ENCODE assay signal across 1 cellular context in the genomic region with DNA sequence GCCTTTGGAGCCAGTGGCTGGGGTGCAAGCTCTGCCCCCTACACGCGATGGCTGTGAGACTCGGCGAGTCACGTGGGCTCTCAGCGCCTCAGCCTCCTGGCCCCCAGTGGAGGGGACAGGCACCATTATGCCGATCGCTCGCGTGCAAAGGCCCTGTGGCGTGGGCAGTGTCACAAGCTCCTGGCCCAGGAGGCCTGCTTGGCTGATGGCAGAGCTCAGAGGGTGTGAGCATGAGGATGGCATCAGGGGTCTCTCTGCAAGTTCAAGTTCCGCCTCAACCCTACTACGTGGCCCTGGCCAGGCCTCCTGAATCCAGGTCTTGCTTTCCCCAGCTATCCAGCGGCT.
A peak's percentile ranks its signal among the peaks of the same experiment; 100 is the strongest.
TF ChIP-seq lines count a peak whose summit lies in the region.

No MANE protein-coding gene starts in this region.

TF ChIP-seq in K562, 482 proteins besides CTCF, POLR2A, EP300 and RAD21 (continued from another document):
- TF ChIP-seq, protein P1, sequence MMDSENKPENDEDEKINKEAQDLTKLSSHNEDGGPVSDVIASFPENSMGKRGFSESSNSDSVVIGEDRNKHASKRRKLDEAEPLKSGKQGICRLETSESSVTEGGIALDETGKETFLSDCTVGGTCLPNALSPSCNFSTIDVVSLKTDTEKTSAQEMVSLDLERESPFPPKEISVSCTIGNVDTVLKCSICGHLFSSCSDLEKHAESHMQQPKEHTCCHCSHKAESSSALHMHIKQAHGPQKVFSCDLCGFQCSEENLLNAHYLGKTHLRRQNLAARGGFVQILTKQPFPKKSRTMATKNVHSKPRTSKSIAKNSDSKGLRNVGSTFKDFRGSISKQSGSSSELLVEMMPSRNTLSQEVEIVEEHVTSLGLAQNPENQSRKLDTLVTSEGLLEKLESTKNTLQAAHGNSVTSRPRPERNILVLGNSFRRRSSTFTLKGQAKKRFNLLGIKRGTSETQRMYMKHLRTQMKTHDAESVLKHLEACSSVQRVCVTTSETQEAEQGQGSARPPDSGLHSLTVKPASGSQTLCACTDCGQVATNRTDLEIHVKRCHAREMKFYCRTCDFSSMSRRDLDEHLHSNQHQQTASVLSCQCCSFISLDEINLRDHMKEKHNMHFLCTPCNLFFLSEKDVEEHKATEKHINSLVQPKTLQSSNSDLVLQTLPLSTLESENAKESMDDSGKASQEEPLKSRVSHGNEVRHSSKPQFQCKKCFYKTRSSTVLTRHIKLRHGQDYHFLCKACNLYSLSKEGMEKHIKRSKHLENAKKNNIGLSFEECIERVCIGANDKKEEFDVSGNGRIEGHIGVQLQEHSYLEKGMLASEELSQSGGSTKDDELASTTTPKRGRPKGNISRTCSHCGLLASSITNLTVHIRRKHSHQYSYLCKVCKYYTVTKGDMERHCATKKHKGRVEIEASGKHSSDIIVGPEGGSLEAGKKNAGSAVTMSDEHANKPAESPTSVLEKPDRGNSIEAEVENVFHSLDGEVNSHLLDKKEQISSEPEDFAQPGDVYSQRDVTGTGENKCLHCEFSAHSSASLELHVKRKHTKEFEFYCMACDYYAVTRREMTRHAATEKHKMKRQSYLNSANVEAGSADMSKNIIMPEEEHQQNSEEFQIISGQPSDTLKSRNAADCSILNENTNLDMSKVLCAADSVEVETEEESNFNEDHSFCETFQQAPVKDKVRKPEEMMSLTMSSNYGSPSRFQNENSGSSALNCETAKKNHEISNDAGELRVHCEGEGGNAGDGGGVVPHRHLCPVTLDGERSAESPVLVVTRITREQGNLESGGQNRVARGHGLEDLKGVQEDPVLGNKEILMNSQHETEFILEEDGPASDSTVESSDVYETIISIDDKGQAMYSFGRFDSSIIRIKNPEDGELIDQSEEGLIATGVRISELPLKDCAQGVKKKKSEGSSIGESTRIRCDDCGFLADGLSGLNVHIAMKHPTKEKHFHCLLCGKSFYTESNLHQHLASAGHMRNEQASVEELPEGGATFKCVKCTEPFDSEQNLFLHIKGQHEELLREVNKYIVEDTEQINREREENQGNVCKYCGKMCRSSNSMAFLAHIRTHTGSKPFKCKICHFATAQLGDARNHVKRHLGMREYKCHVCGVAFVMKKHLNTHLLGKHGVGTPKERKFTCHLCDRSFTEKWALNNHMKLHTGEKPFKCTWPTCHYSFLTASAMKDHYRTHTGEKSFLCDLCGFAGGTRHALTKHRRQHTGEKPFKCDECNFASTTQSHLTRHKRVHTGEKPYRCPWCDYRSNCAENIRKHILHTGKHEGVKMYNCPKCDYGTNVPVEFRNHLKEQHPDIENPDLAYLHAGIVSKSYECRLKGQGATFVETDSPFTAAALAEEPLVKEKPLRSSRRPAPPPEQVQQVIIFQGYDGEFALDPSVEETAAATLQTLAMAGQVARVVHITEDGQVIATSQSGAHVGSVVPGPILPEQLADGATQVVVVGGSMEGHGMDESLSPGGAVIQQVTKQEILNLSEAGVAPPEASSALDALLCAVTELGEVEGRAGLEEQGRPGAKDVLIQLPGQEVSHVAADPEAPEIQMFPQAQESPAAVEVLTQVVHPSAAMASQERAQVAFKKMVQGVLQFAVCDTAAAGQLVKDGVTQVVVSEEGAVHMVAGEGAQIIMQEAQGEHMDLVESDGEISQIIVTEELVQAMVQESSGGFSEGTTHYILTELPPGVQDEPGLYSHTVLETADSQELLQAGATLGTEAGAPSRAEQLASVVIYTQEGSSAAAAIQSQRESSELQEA (IDR thresholded peaks at IDR 0.05; ENCODE audit: low read depth) = no peak
- TF ChIP-seq, protein P2, sequence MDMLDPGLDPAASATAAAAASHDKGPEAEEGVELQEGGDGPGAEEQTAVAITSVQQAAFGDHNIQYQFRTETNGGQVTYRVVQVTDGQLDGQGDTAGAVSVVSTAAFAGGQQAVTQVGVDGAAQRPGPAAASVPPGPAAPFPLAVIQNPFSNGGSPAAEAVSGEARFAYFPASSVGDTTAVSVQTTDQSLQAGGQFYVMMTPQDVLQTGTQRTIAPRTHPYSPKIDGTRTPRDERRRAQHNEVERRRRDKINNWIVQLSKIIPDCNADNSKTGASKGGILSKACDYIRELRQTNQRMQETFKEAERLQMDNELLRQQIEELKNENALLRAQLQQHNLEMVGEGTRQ (CRISPR knock-in tag; IDR thresholded peaks at IDR 0.05) = peak; percentile 37
- no peak for TF ChIP-seq CSDE1 (IDR thresholded peaks at IDR 0.05)
